ENCODE assay signal across 22 cellular contexts in the genomic region with DNA sequence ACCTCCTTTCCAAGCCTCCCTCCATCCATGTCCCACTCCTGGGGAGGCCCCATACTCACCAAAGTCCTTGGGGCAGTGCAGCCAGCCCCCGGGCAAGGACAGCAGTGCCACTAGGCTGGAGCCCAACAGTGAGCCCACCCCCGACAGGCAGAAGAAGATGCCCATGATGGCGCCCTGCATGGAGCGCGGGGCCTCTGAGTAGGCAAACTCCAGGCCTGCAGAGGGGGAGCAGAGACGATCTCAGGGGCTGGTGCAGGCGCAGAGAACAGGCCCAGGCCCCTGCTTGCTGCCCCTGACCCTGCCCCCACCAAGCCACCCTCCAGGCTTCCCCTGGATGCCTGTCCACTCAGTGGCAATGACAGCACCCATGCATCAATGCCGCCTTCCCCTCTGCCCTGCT. TPM values are rescaled to one million over a fixed set of nuclear protein-coding genes. Genes with fewer than 3 reads are reported as not detected.
"Had no signal": no experiment of that assay in that cellular context is flagged by ENCODE, and none has a peak within 500 bp of the region (broad histone marks: within the 10 kb centered on the region; RNA-seq: fewer than 3 reads in every experiment).

No MANE protein-coding gene starts in this region.

- H3K4me1 Mint-ChIP-seq: activated naive CD8-positive, alpha-beta T cell treated with anti-CD3 and anti-CD28 coated beads, Interleukin-2, amount 50 U/mL, for 24 hours; central memory CD8-positive, alpha-beta T cell had no signal

- H3K9me3 ChIP-seq: mucosa of descending colon, tibial nerve had no signal

- H3K4me3 ChIP-seq: coronary artery, mucosa of descending colon, SK-N-MC, tibial nerve had no signal

- H3K36me3 ChIP-seq: brain microvascular endothelial cell had no signal

- ATAC-seq: activated CD8-positive, alpha-beta T cell treated with anti-CD3 and anti-CD28 coated beads, Interleukin-2, amount 10 ng/mL, durations not matched to agents 7 days and 5 days; activated naive CD8-positive, alpha-beta T cell treated with anti-CD3 and anti-CD28 coated beads, Interleukin-2, amount 50 U/mL, for 24 hours; foreskin keratinocyte; mucosa of descending colon; T-cell had no signal

- H3K27ac Mint-ChIP-seq: activated CD4-positive, alpha-beta T cell treated with anti-CD3 and anti-CD28 coated beads, Interleukin-2, amount 10 ng/mL, durations not matched to agents 24 days and 14 days; activated CD8-positive, alpha-beta T cell treated with anti-CD3 and anti-CD28 coated beads, Interleukin-2, amount 10 ng/mL, durations not matched to agents 7 days and 5 days; activated naive CD4-positive, alpha-beta T cell treated with anti-CD3 and anti-CD28 coated beads, Interleukin-2, amount 10 ng/mL, durations not matched to agents 7 days and 5 days; activated naive CD8-positive, alpha-beta T cell treated with anti-CD3 and anti-CD28 coated beads, Interleukin-2, amount 50 U/mL, for 24 hours; activated T-cell treated with anti-CD3 and anti-CD28 coated beads, Interleukin-2, amount 50 U/mL, for 24 hours; stimulated activated naive CD8-positive, alpha-beta T cell treated with anti-CD3 and anti-CD28 coated beads, Interleukin-15, Interleukin-2, amounts not matched to agents 100 ng/mL and 50 ng/mL, for 24 hours; T-cell had no signal

- H3K9me3 Mint-ChIP-seq: activated CD4-positive, alpha-beta T cell treated with anti-CD3 and anti-CD28 coated beads, Interleukin-2, amount 10 ng/mL, durations not matched to agents 24 days and 14 days; activated naive CD4-positive, alpha-beta T cell treated with anti-CD3 and anti-CD28 coated beads, Interleukin-2, amount 10 ng/mL, durations not matched to agents 7 days and 5 days; activated naive CD8-positive, alpha-beta T cell treated with anti-CD3 and anti-CD28 coated beads, Interleukin-2, amount 50 U/mL, for 24 hours; activated T-cell treated with anti-CD3 and anti-CD28 coated beads, Interleukin-2, amount 50 U/mL, for 24 hours; central memory CD8-positive, alpha-beta T cell; stimulated activated naive CD8-positive, alpha-beta T cell treated with anti-CD3 and anti-CD28 coated beads, Interleukin-15, Interleukin-2, amounts not matched to agents 100 ng/mL and 50 ng/mL, for 24 hours; T-cell had no signal

- H3K4me3 Mint-ChIP-seq: activated CD4-positive, alpha-beta T cell treated with anti-CD3 and anti-CD28 coated beads, Interleukin-2, amount 10 ng/mL, durations not matched to agents 24 days and 14 days; activated CD8-positive, alpha-beta T cell treated with anti-CD3 and anti-CD28 coated beads, Interleukin-2, amount 10 ng/mL, durations not matched to agents 7 days and 5 days; activated naive CD4-positive, alpha-beta T cell treated with anti-CD3 and anti-CD28 coated beads, Interleukin-2, amount 10 ng/mL, durations not matched to agents 7 days and 5 days; activated naive CD8-positive, alpha-beta T cell treated with anti-CD3 and anti-CD28 coated beads, Interleukin-2, amount 50 U/mL, for 24 hours; activated T-cell treated with anti-CD3 and anti-CD28 coated beads, Interleukin-2, amount 50 U/mL, for 24 hours; central memory CD8-positive, alpha-beta T cell; stimulated activated naive CD8-positive, alpha-beta T cell treated with anti-CD3 and anti-CD28 coated beads, Interleukin-15, Interleukin-2, amounts not matched to agents 100 ng/mL and 50 ng/mL, for 24 hours; T-cell had no signal

- H3K27me3 Mint-ChIP-seq: activated CD4-positive, alpha-beta T cell treated with anti-CD3 and anti-CD28 coated beads, Interleukin-2, amount 10 ng/mL, durations not matched to agents 24 days and 14 days; activated naive CD8-positive, alpha-beta T cell treated with anti-CD3 and anti-CD28 coated beads, Interleukin-2, amount 50 U/mL, for 24 hours; naive B cell; stimulated activated naive CD8-positive, alpha-beta T cell treated with anti-CD3 and anti-CD28 coated beads, Interleukin-15, Interleukin-2, amounts not matched to agents 100 ng/mL and 50 ng/mL, for 24 hours had no signal

- H3K36me3 Mint-ChIP-seq: activated naive CD4-positive, alpha-beta T cell treated with anti-CD3 and anti-CD28 coated beads, Interleukin-2, amount 10 ng/mL, durations not matched to agents 7 days and 5 days had no signal

- H3K27me3 ChIP-seq: brain microvascular endothelial cell, foreskin keratinocyte, tibial nerve had no signal

- H3K27ac ChIP-seq: brain microvascular endothelial cell, coronary artery, foreskin keratinocyte, SK-N-MC had no signal

- DNase-seq: activated CD4-positive, alpha-beta T cell treated with anti-CD3 and anti-CD28 coated beads, Interleukin-2, amount 10 ng/mL, durations not matched to agents 24 days and 14 days; activated CD8-positive, alpha-beta T cell treated with anti-CD3 and anti-CD28 coated beads, Interleukin-2, amount 10 ng/mL, durations not matched to agents 7 days and 5 days; activated naive CD4-positive, alpha-beta T cell treated with anti-CD3 and anti-CD28 coated beads, Interleukin-2, amount 10 ng/mL, durations not matched to agents 7 days and 5 days; activated naive CD8-positive, alpha-beta T cell treated with anti-CD3 and anti-CD28 coated beads, Interleukin-2, amount 50 U/mL, for 24 hours; activated T-cell treated with anti-CD3 and anti-CD28 coated beads, Interleukin-2, amount 50 U/mL, for 24 hours; anterior cingulate cortex; brain microvascular endothelial cell; foreskin keratinocyte; mesenchymal stem cell; mucosa of descending colon; naive B cell; nucleus accumbens; retina; stimulated activated CD4-positive, alpha-beta T cell treated with anti-CD3 and anti-CD28 coated beads, Interleukin-2, amount 100 ng/mL, for 24 hours; T-cell; T-helper 9 cell had no signal

RNA-seq across cellular contexts. Expression of a gene that starts 33.7 kb away (rescaled TPM):
- total RNA-seq: fibroblast of lung had no signal
- polyA plus RNA-seq: fibroblast of lung had no signal
